17 cellular contexts compared by ENCODE assay signal in genomic region chr12:122204829-122205589, GRCh38. TPM values are rescaled to one million over a fixed set of nuclear protein-coding genes. Genes with fewer than 3 reads are reported as not detected.
A peak's percentile ranks its signal among the peaks of the same experiment; 100 is the strongest.
DNase-seq lines count a peak whose midpoint lies in the region; ATAC-seq and TF ChIP-seq lines count a peak whose summit lies in the region.
"Had no signal": no experiment of that assay in that cellular context is flagged by ENCODE, and none has a peak within 500 bp of the region (broad histone marks: within the 10 kb centered on the region; RNA-seq: fewer than 3 reads in every experiment).

No MANE protein-coding gene starts in this region.

- H3K4me1 Mint-ChIP-seq in WTC11 (peaks cover 24% of the 10 kb centered on the region), type B pancreatic cell (ENCODE audit: unreplicated experiment) (peaks cover 4% of the 10 kb centered on the region)

- peaks cover 7% of the 10 kb centered on the region for H3K4me1 ChIP-seq in hepatocyte (ENCODE audit: insufficient read depth)

- 64% methylated on average over 20 of the region's 20 CpGs for WGBS in hepatocyte (ENCODE audit: low lambda C conversion rate, missing lambda C conversion rate)

- no peaks in the 10 kb centered on the region for H3K79me2 ChIP-seq in hepatocyte

- no peaks in the 10 kb centered on the region for H3K9me3 ChIP-seq in hepatocyte (ENCODE audit: low read depth)
- H3K9me3 ChIP-seq: BE2C, right atrium auricular region, tibial artery had no signal

- TF ChIP-seq CTCF in WTC11 (IDR thresholded peaks at IDR 0.05) = no peak
- no peak for TF ChIP-seq CTCF in hepatocyte (IDR thresholded peaks at IDR 0.05; ENCODE audit: poor library complexity)
- TF ChIP-seq CTCF in type B pancreatic cell (conservative IDR thresholded peaks at IDR 0.05) = no peak

- peaks cover 34% of the 10 kb centered on the region for H3K27me3 ChIP-seq in hepatocyte

- peak overlapping the region; percentile 99 for H3K4me2 ChIP-seq in hepatocyte

- peaks cover 47% of the 10 kb centered on the region for H3K27me3 Mint-ChIP-seq in WTC11 (ENCODE audit: low read depth)
- peaks cover 43% of the 10 kb centered on the region for H3K27me3 Mint-ChIP-seq in type B pancreatic cell

- POLR2A ChIA-PET in WTC11 (lab: Charles Lee) = interaction anchor here (0.9 to 3.6 kb wide), 3 partner anchors 15 to 21 kb away, joined by 3 to 15 read pairs (median 3); partner anchors contain the start of gene DIABLO

- no peaks in the 10 kb centered on the region for H3K36me3 ChIP-seq in hepatocyte (replicated peaks; ENCODE audit: insufficient read depth, low read depth)

- peak overlapping the region; percentile 70 for H3K4me3 Mint-ChIP-seq in WTC11
- peak overlapping the region; percentile 92 for H3K4me3 Mint-ChIP-seq in type B pancreatic cell

- no peak overlapping the region for H2AFZ ChIP-seq in hepatocyte

- no peak for ATAC-seq in WTC11

- H3K27ac ChIP-seq in hepatocyte = no peak overlapping the region
- H3K27ac ChIP-seq: right atrium auricular region, tibial artery had no signal

- no peaks in the 10 kb centered on the region for H3K9me2 ChIP-seq in hepatocyte (replicated peaks; ENCODE audit: insufficient read depth)

- peak; percentile 57 for DNase-seq in activated effector memory CD4-positive, alpha-beta T cell treated with anti-CD3 and anti-CD28 coated beads, Interleukin-2, amount 50 U/mL, for 16 hours
- no peak for DNase-seq in activated effector memory CD4-positive, alpha-beta T cell treated with Interleukin-2 at 50 U/mL for 16 hours
- no peak for DNase-seq in WTC11 (ENCODE audit: low spot score)
- no peak for DNase-seq in hepatocyte (ENCODE audit: low spot score)
- no peak for DNase-seq in type B pancreatic cell (ENCODE audit: extremely low spot score, unreplicated experiment)
- DNase-seq in NCI-H1417 treated with DMSO at 0.1 percent for 48 hours (lab: John Stamatoyannopoulos, UW) = no peak
- DNase-seq in cerebellum (ENCODE audit: low spot score) = no peak
- DNase-seq in NCI-H2196 treated with DMSO at 0.1 percent for 48 hours (lab: John Stamatoyannopoulos, UW; ENCODE audit: unreplicated experiment) = no peak
- DNase-seq: anterior cingulate cortex, BE2C, GOT3, hippocampal formation, KBM-7, mesendoderm had no signal

- H3K9me3 Mint-ChIP-seq in WTC11 = no peaks in the 10 kb centered on the region
- no peaks in the 10 kb centered on the region for H3K9me3 Mint-ChIP-seq in type B pancreatic cell

- H3K27ac Mint-ChIP-seq in WTC11 (no peak overlapping the region), type B pancreatic cell (peak overlapping the region; percentile 49)

- H4K20me1 ChIP-seq in hepatocyte (ENCODE audit: insufficient read depth, poor library complexity, severe bottlenecking) = no peaks in the 10 kb centered on the region

- H3K36me3 Mint-ChIP-seq in WTC11 = peaks cover 20% of the 10 kb centered on the region
- peaks cover 18% of the 10 kb centered on the region for H3K36me3 Mint-ChIP-seq in type B pancreatic cell

- CTCF ChIA-PET in WTC11 (lab: Charles Lee) = interaction anchor here (1.0 to 2.0 kb wide), 4 partner anchors 12 to 150 kb away, joined by 4 to 8 read pairs (median 5); no protein-coding TSS in a partner anchor

- no peak overlapping the region for H3K4me3 ChIP-seq in hepatocyte

TF ChIP-seq in WTC11, 78 proteins besides CTCF, POLR2A, EP300 and RAD21:
- TF ChIP-seq TCF7 (CRISPR knock-in tag; IDR thresholded peaks at IDR 0.05; ENCODE audit: low read depth) (no peak), MAX (CRISPR knock-in tag; IDR thresholded peaks at IDR 0.05) (no peak)

RNA-seq across cellular contexts. Expression of gene B3GNT4, which starts 1.5 kb away (rescaled TPM):
- total RNA-seq in WTC11 (2021) = 1.6 to 2.0 TPM (median 1.6 TPM) in 3 replicates
- total RNA-seq in hepatocyte = 0.13 TPM in 1 of 2 replicates, not detected in the other
- polyA plus RNA-seq in hepatocyte = 1.0 and 2.2 TPM in 2 replicates
- 0.53 and 0.86 TPM in 2 replicates for total RNA-seq in type B pancreatic cell (ENCODE audit: low replicate concordance)
- 8.3 TPM for total RNA-seq in cerebellum
- total RNA-seq: right atrium auricular region, Right ventricle myocardium superior had no signal

RNA-seq across cellular contexts. Expression of gene DIABLO, which starts 20.8 kb away (rescaled TPM):
- total RNA-seq in WTC11 (2021) (57.3 to 62.4 TPM (median 61.7 TPM) in 3 replicates), hepatocyte (63.8 and 77.4 TPM in 2 replicates), type B pancreatic cell (ENCODE audit: low replicate concordance) (57.6 and 59.3 TPM in 2 replicates), cerebellum (46.0 TPM)
- polyA plus RNA-seq in hepatocyte = 71.8 and 96.5 TPM in 2 replicates

RNA-seq across cellular contexts. Expression of gene LRRC43, which starts 22.1 kb away (rescaled TPM):
- 0.21 to 0.64 TPM (median 0.22 TPM) in 3 replicates for total RNA-seq in WTC11 (2021)
- total RNA-seq in hepatocyte = 0.24 and 1.7 TPM in 2 replicates
- polyA plus RNA-seq in hepatocyte = 0.90 and 1.7 TPM in 2 replicates
- total RNA-seq in type B pancreatic cell (ENCODE audit: low replicate concordance) = 2.9 and 3.0 TPM in 2 replicates
- total RNA-seq in cerebellum = 1.9 TPM

RNA-seq across cellular contexts. Expression of gene IL31, which starts 31.0 kb away (rescaled TPM):
- not detected in 3 replicates for total RNA-seq in WTC11 (2021)
- not detected in 2 replicates for total RNA-seq in hepatocyte
- not detected in 2 replicates for polyA plus RNA-seq in hepatocyte
- not detected in 2 replicates for total RNA-seq in type B pancreatic cell (ENCODE audit: low replicate concordance)
- not detected for total RNA-seq in cerebellum
- total RNA-seq: right atrium auricular region, Right ventricle myocardium superior had no signal
